In the genomic region with DNA sequence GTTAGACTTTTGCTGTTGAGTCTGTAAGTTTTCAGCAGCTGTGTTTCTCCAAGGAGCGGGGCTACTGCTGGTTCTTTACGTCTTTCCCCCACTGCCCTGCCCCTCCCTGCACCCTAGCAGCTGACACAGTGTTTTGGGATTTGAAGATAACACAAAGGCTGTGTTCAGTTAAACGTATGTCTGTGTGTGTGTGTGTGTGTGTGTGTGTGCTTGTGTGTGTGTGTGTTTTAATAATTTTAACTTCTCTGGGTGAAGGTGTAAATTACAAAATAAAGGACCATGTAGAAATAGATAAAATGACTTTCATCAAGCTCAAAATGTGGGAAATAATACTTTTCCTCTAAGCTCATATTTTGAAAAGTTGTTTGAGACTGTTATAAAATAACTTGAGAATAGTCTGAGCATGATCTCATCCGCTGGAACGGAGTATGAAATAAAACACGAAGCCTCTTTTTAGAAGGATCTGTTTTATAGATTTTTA, we compare ENCODE assay signal across 9 cellular contexts. TPM values are rescaled to one million over a fixed set of nuclear protein-coding genes. Genes with fewer than 3 reads are reported as not detected.
DNase-seq lines count a peak whose midpoint lies in the region; TF ChIP-seq lines count a peak whose summit lies in the region.
"Had no signal": no experiment of that assay in that cellular context is flagged by ENCODE, and none has a peak within 500 bp of the region (broad histone marks: within the 10 kb centered on the region; RNA-seq: fewer than 3 reads in every experiment).

No MANE protein-coding gene starts in this region.

- DNase-seq in AG04450 (ENCODE audit: low read depth, low spot score) (no peak), SW 1271 (lab: John Stamatoyannopoulos, UW) (peak; percentile 44 to 59), fibroblast of peridontal ligament (ENCODE audit: extremely low read depth) (peak; percentile 86), neural crest cell (ENCODE audit: low read depth, low spot score) (no peak), GM10248 (ENCODE audit: extremely low spot score) (no peak), Calu3 (no peak), RPMI8226 (no peak)
- no peak for DNase-seq in activated CD4-positive, alpha-beta T cell treated with anti-CD3 and anti-CD28 coated beads, Interleukin-2, amount 50 U/mL, for 4 hours
- DNase-seq: activated CD4-positive, alpha-beta T cell treated with anti-CD3 and anti-CD28 coated beads for 48 hours had no signal

- peak overlapping the region; percentile 70 for H3K4me3 Mint-ChIP-seq in neural crest cell
- no peak overlapping the region for H3K4me3 Mint-ChIP-seq in Calu3 (ENCODE audit: low read depth, unreplicated experiment)

- H3K4me1 Mint-ChIP-seq in neural crest cell (peaks cover 65% of the 10 kb centered on the region), Calu3 (ENCODE audit: low read depth, unreplicated experiment) (peaks cover 29% of the 10 kb centered on the region)

- POLR2A ChIA-PET in AG04450 (lab: Yijun Ruan, JAX): interaction anchor here (0.6 to 1.6 kb wide), 12 partner anchors 9 to 977 kb away, joined by 3 to 10 read pairs (median 3); no protein-coding TSS in a partner anchor
- POLR2A ChIA-PET in GM10248 (lab: Yijun Ruan, JAX): interaction anchor here (0.6 kb wide), 1 partner anchor 269 kb away, joined by 7 read pairs; no protein-coding TSS in a partner anchor

- TF ChIP-seq CTCF in AG04450 (IDR thresholded peaks at IDR 0.05; ENCODE audit: low read depth, low read length) (no peak), neural crest cell (conservative IDR thresholded peaks at IDR 0.05) (no peak), GM10248 (IDR thresholded peaks at IDR 0.05; ENCODE audit: control extremely low read depth, extremely low read depth, low read depth, missing control alignments) (no peak), Calu3 (IDR thresholded peaks at IDR 0.05; ENCODE audit: unreplicated experiment) (no peak)

- H3K36me3 Mint-ChIP-seq in neural crest cell (ENCODE audit: low read depth): no peaks in the 10 kb centered on the region
- H3K36me3 Mint-ChIP-seq in Calu3 (ENCODE audit: insufficient read depth, unreplicated experiment): no peaks in the 10 kb centered on the region

- intact Hi-C loops in Calu3 (cut with micrococcal nuclease; ENCODE audit: unreplicated experiment): no loop called here

- H3K9me3 ChIP-seq in AG04450 (ENCODE audit: control insufficient read depth, insufficient read depth, low read length): no peaks in the 10 kb centered on the region

- CTCF ChIA-PET in AG04450 (lab: Charles Lee) (interaction anchor here (0.7 to 1.9 kb wide), 8 partner anchors 20 to 200 kb away, joined by 4 to 11 read pairs (median 6); no protein-coding TSS in a partner anchor), GM10248 (lab: Yijun Ruan, JAX) (interaction anchor here (1.1 to 1.7 kb wide), 8 partner anchors 15 to 200 kb away, joined by 3 to 6 read pairs (median 4); no protein-coding TSS in a partner anchor), Calu3 (lab: Charles Lee) (interaction anchor here (0.9 kb wide), 1 partner anchor 21 kb away, joined by 3 read pairs; no protein-coding TSS in a partner anchor)

- H3K9me3 Mint-ChIP-seq in neural crest cell (no peaks in the 10 kb centered on the region), Calu3 (ENCODE audit: low read depth, unreplicated experiment) (no peaks in the 10 kb centered on the region)

- no peaks in the 10 kb centered on the region for H3K27me3 ChIP-seq in AG04450 (ENCODE audit: control insufficient read depth, insufficient read depth, low read length)

- peak overlapping the region; percentile 98 for H3K27ac ChIP-seq in AG04450 (ENCODE audit: low read depth, low read length)

- H3K27me3 Mint-ChIP-seq in neural crest cell (ENCODE audit: low read depth) (no peaks in the 10 kb centered on the region), Calu3 (ENCODE audit: unreplicated experiment) (no peaks in the 10 kb centered on the region)

- peak overlapping the region; percentile 5; the same call in 1 of the 2 replicates for H3K4me3 ChIP-seq in AG04450 (ENCODE audit: low read depth, low read length)

- H3K27ac Mint-ChIP-seq in neural crest cell (ENCODE audit: unreplicated experiment) (peak overlapping the region; percentile 59), Calu3 (ENCODE audit: unreplicated experiment) (no peak overlapping the region)

- no TSS peak for BruUV-seq in Calu3 (replicated peaks; lab: Mats Ljungman, UMichigan)

RNA-seq across cellular contexts. Expression of a gene that starts 10.9 kb away (rescaled TPM):
- polyA plus RNA-seq in AG04450 (2011; rRNA removed): 37.5 and 51.3 TPM in 2 replicates
- polyA minus RNA-seq in AG04450 (2011; rRNA and poly(A)+ RNA removed): 81.5 and 92.0 TPM in 2 replicates
- 88.9 and 91.0 TPM in 2 replicates for total RNA-seq in neural crest cell
- total RNA-seq in Calu3 (2022): 29.6 and 30.0 TPM in 2 replicates

RNA-seq across cellular contexts. Expression of a gene that starts 50.7 kb away (rescaled TPM):
- polyA plus RNA-seq in AG04450 (2011; rRNA removed): not detected in 2 replicates
- not detected in 2 replicates for polyA minus RNA-seq in AG04450 (2011; rRNA and poly(A)+ RNA removed)
- total RNA-seq in neural crest cell: not detected in 2 replicates
- not detected in 2 replicates for total RNA-seq in Calu3 (2022)

Comparison
In these comparisons a context has a peak if more than half of its experiments do, and no peak if none do; other contexts are left out.
1. DNase-seq: peak in SW 1271 (2 of 2) and fibroblast of peridontal ligament (single experiment); none in AG04450 (single experiment), neural crest cell (single experiment), GM10248 (single experiment), activated CD4-positive, alpha-beta T cell treated with anti-CD3 and anti-CD28 coated beads, Interleukin-2, amount 50 U/mL, for 4 hours (0 of 2), Calu3 (single experiment) and RPMI8226 (single experiment).